In the genomic region with DNA sequence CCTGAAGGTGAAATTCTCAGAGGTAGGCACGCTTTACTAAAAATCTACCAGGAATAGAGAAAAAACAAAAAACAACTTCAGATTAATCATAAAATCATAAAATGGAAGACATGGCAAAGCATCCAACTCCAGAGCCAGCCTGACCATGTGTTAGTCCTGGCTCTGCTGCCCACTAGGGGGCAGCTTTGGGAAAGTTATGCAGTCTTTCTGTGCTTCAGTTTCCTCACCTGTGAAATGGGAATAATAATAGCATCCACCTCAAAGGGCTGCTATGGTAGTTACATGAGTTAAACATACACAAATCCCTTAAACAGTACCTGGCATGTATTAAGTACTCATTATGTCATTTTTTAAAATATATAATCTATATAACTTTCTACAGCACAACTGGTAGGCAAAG, we compare ENCODE assay signal across 8 cellular contexts. TPM values are rescaled to one million over a fixed set of nuclear protein-coding genes. Genes with fewer than 3 reads are reported as not detected.
DNase-seq lines count a peak whose midpoint lies in the region; ATAC-seq and TF ChIP-seq lines count a peak whose summit lies in the region.

No MANE protein-coding gene starts in this region.

- H2AFZ ChIP-seq in SK-N-SH (ENCODE audit: low read depth), result no peak overlapping the region

- no peaks in the 10 kb centered on the region for H3K4me1 ChIP-seq in SK-N-SH (ENCODE audit: control insufficient read depth in 1 of 2, insufficient read depth in 2 of 2, low read depth in 1 of 2, low read length in 1 of 2)
- no peaks in the 10 kb centered on the region for H3K4me1 ChIP-seq in CD4-positive, alpha-beta memory T cell (ENCODE audit: insufficient read depth, low read length)

- H3K27me3 ChIP-seq in SK-N-SH (ENCODE audit: insufficient read depth), result no peaks in the 10 kb centered on the region
- no peaks in the 10 kb centered on the region for H3K27me3 ChIP-seq in CD4-positive, alpha-beta memory T cell (ENCODE audit: insufficient read depth, low read length)

- no peaks in the 10 kb centered on the region for H3K27me3 Mint-ChIP-seq in CD4-positive, alpha-beta memory T cell

- no peak overlapping the region for H3K4me3 Mint-ChIP-seq in CD4-positive, alpha-beta memory T cell

- POLR2A ChIA-PET in SK-N-SH (lab: Yijun Ruan, JAX), result no interaction called here
- POLR2A ChIA-PET in CD4-positive, alpha-beta memory T cell (lab: Charles Lee; ENCODE audit: partially characterized antibody), result no interaction called here

- no peaks in the 10 kb centered on the region for H3K9me2 ChIP-seq in SK-N-SH

- peaks cover 0 to 6% (median 4%) of the 10 kb centered on the region in 8 donors for H3K9me3 Mint-ChIP-seq in CD4-positive, alpha-beta memory T cell

- H3K9me3 ChIP-seq in SK-N-SH, result no peaks in the 10 kb centered on the region
- no peaks in the 10 kb centered on the region for H3K9me3 ChIP-seq in CD4-positive, alpha-beta memory T cell (ENCODE audit: control insufficient read depth in 1 of 2, low read length in 2 of 2)

- TF ChIP-seq RAD21 in SK-N-SH (IDR thresholded peaks at IDR 0.05; ENCODE audit: low read length), result peak; percentile 63

- no peak for TF ChIP-seq EP300 in SK-N-SH (IDR thresholded peaks at IDR 0.05; ENCODE audit: borderline replicate concordance in 1 of 2, low read depth in 1 of 2, low read length in 1 of 2)

- DNase-seq in COLO668 (lab: John Stamatoyannopoulos, UW; ENCODE audit: unreplicated experiment) (peak; percentile 37), H4 (ENCODE audit: low spot score) (peak; percentile 18), SK-N-SH (peak; percentile 14), iPS DF 19.7 (ENCODE audit: low read depth, low spot score) (peak; percentile 12), mucosa of gallbladder (ENCODE audit: low spot score) (no peak), medulla oblongata (ENCODE audit: extremely low spot score) (no peak)
- no peak for DNase-seq in CD4-positive, alpha-beta memory T cell

- no peaks in the 10 kb centered on the region for H4K20me1 ChIP-seq in SK-N-SH (ENCODE audit: insufficient read depth)

- H3K36me3 ChIP-seq in SK-N-SH (replicated peaks in 1 of 2; ENCODE audit: control insufficient read depth in 1 of 2, insufficient read depth in 2 of 2, low read length in 1 of 2), result no peaks in the 10 kb centered on the region
- no peaks in the 10 kb centered on the region for H3K36me3 ChIP-seq in CD4-positive, alpha-beta memory T cell (ENCODE audit: insufficient read depth, low read length)

- no peak for ATAC-seq in GM21717 (IDR thresholded peaks at IDR 0.05; ENCODE audit: unreplicated experiment)

- H3K4me3 ChIP-seq in SK-N-SH (ENCODE audit: low read depth in 2 of 2, low read length in 1 of 2), result no peak overlapping the region
- H3K4me3 ChIP-seq in CD4-positive, alpha-beta memory T cell (ENCODE audit: low read length in 2 of 2), result no peak overlapping the region

- WGBS in SK-N-SH (ENCODE audit: low lambda C conversion rate), result 88% methylated on average over 1 of the region's 1 CpG

- no peaks in the 10 kb centered on the region for H3K4me1 Mint-ChIP-seq in CD4-positive, alpha-beta memory T cell

- H3K79me2 ChIP-seq in SK-N-SH (ENCODE audit: insufficient read depth), result no peaks in the 10 kb centered on the region

- no peak overlapping the region for H3K27ac Mint-ChIP-seq in CD4-positive, alpha-beta memory T cell

- intact Hi-C loops in CD4-positive, alpha-beta memory T cell (cut with micrococcal nuclease), result no loop called here

- H3K27ac ChIP-seq in SK-N-SH (ENCODE audit: low read depth in 2 of 2, low read length in 1 of 2), result no peak overlapping the region
- no peak overlapping the region for H3K27ac ChIP-seq in CD4-positive, alpha-beta memory T cell (ENCODE audit: low read depth, low read length)

- TF ChIP-seq CTCF in SK-N-SH (IDR thresholded peaks at IDR 0.05), result peak; percentile 65

- no peaks in the 10 kb centered on the region for H3F3A ChIP-seq in SK-N-SH (replicated peaks; ENCODE audit: insufficient read depth)

- no peak overlapping the region for H3K9ac ChIP-seq in SK-N-SH

- no peak overlapping the region for H3K4me2 ChIP-seq in SK-N-SH

- no peaks in the 10 kb centered on the region for H3K36me3 Mint-ChIP-seq in CD4-positive, alpha-beta memory T cell

- CTCF ChIA-PET in SK-N-SH (lab: Yijun Ruan, JAX), result interaction anchor here (1.0 to 1.6 kb wide), 3 partner anchors 9 to 427 kb away, joined by 3 to 4 read pairs (median 3); no protein-coding TSS in a partner anchor
- CTCF ChIA-PET in CD4-positive, alpha-beta memory T cell (lab: Charles Lee; ENCODE audit: partially characterized antibody), result no interaction called here

TF ChIP-seq in SK-N-SH, 30 proteins besides CTCF, POLR2A, EP300 and RAD21:
- TF ChIP-seq NFIC (IDR thresholded peaks at IDR 0.05; ENCODE audit: borderline replicate concordance) (no peak), TEAD4 (IDR thresholded peaks at IDR 0.05; ENCODE audit: borderline replicate concordance, insufficient read depth) (no peak), SIN3A (IDR thresholded peaks at IDR 0.05; ENCODE audit: borderline replicate concordance, low read depth, low read length) (no peak), ELF1 (IDR thresholded peaks at IDR 0.05) (no peak), RCOR1 (IDR thresholded peaks at IDR 0.05; ENCODE audit: low read length) (peak; percentile 28; the same call in 1 of the 2 replicates), SMC3 (IDR thresholded peaks at IDR 0.05; ENCODE audit: low read depth, low read length) (peak; percentile 56)

RNA-seq across cellular contexts. Expression of gene WNT5A, which starts 52.3 kb away (rescaled TPM):
- total RNA-seq in H4 (2014; rRNA removed; shearing (Covaris generic)), result 40.8 and 63.3 TPM in 2 replicates
- 27.1 and 30.7 TPM in 2 replicates for polyA plus RNA-seq in SK-N-SH (2012; rRNA removed)
- polyA plus RNA-seq in SK-N-SH (2012; cell fraction: cytosol; rRNA removed), result 13.5 and 23.5 TPM in 2 replicates
- 57.8 and 62.1 TPM in 2 replicates for polyA plus RNA-seq in SK-N-SH (2012; cell fraction: nucleus; rRNA removed)
- 13.7 TPM for total RNA-seq in mucosa of gallbladder
- under 1 TPM in 1 of 2 experiments, not detected in 1; 0.06 TPM for total RNA-seq in CD4-positive, alpha-beta memory T cell
- polyA plus RNA-seq in CD4-positive, alpha-beta memory T cell, result not detected

Comparison
In these comparisons a context has a peak if more than half of its experiments do, and no peak if none do; other contexts are left out.
1. DNase-seq: peak in COLO668 (single experiment), H4 (single experiment), SK-N-SH (single experiment) and iPS DF 19.7 (single experiment); none in mucosa of gallbladder (single experiment), medulla oblongata (single experiment) and CD4-positive, alpha-beta memory T cell (0 of 5).
2. RNA of gene WNT5A, which starts 52.3 kb away (total RNA-seq): 40.8 to 63.3 TPM in H4 and 13.7 TPM in mucosa of gallbladder (single experiment); 0.06 TPM in CD4-positive, alpha-beta memory T cell; every median in the first group is over 10 times any median in the second.